ENCODE assay signal across 20 cellular contexts in genomic region chr18:22684268-22684667, GRCh38.
"Had no signal": no experiment of that assay in that cellular context is flagged by ENCODE, and none has a peak within 500 bp of the region (broad histone marks: within the 10 kb centered on the region; RNA-seq: fewer than 3 reads in every experiment).

No MANE protein-coding gene starts in this region.

- H3K4me1 ChIP-seq: psoas muscle, vagina had no signal

- H3K27ac Mint-ChIP-seq: activated CD8-positive, alpha-beta memory T cell treated with anti-CD3 and anti-CD28 coated beads, Interleukin-2, amount 10 ng/mL, durations not matched to agents 7 days and 5 days; activated naive CD8-positive, alpha-beta T cell treated with anti-CD3 and anti-CD28 coated beads for 36 hours; naive thymus-derived CD8-positive, alpha-beta T cell; stimulated activated naive CD8-positive, alpha-beta T cell treated with anti-CD3 and anti-CD28 coated beads, Interleukin-15, Interleukin-2, amounts not matched to agents 100 ng/mL and 50 ng/mL, for 24 hours; T-helper 2 cell treated with Interferon-gamma antibody and Interleukin-4, amounts not matched to agents 5 μg/mL and 100 μg/mL, for 36 hours had no signal

- DNase-seq: activated CD4-positive, alpha-beta T cell treated with anti-CD3 and anti-CD28 coated beads for 1 hour; activated CD4-positive, alpha-beta T cell treated with anti-CD3 and anti-CD28 coated beads, Interleukin-2, amount 50 U/mL, for 48 hours; activated CD8-positive, alpha-beta memory T cell treated with anti-CD3 and anti-CD28 coated beads, Interleukin-2, amount 10 ng/mL, durations not matched to agents 7 days and 5 days; activated gamma-delta T cell treated with Interleukin-2 at 50 U/mL for 16 hours; activated naive CD8-positive, alpha-beta T cell treated with anti-CD3 and anti-CD28 coated beads for 36 hours; activated T-cell treated with anti-CD3 and anti-CD28 coated beads, Interleukin-2, amount 50 U/mL, for 48 hours; effector CD8-positive, alpha-beta T cell; naive thymus-derived CD8-positive, alpha-beta T cell; psoas muscle; stimulated activated CD4-positive, alpha-beta T cell treated with anti-CD3 and anti-CD28 coated beads, Interleukin-4, amount 100 ng/mL, for 1 hour; stimulated activated CD8-positive, alpha-beta memory T cell treated with anti-CD3 and anti-CD28 coated beads, Interleukin-4, amount 100 ng/mL, for 48 hours; SW 1271 had no signal

- ATAC-seq: activated CD8-positive, alpha-beta memory T cell treated with anti-CD3 and anti-CD28 coated beads, Interleukin-2, amount 10 ng/mL, durations not matched to agents 7 days and 5 days; naive thymus-derived CD8-positive, alpha-beta T cell; psoas muscle had no signal

- H3K36me3 Mint-ChIP-seq: activated CD8-positive, alpha-beta memory T cell treated with anti-CD3 and anti-CD28 coated beads, Interleukin-2, amount 10 ng/mL, durations not matched to agents 7 days and 5 days; activated naive CD8-positive, alpha-beta T cell treated with anti-CD3 and anti-CD28 coated beads for 36 hours; naive thymus-derived CD8-positive, alpha-beta T cell had no signal

- H3K4me3 Mint-ChIP-seq: activated CD8-positive, alpha-beta memory T cell treated with anti-CD3 and anti-CD28 coated beads, Interleukin-2, amount 10 ng/mL, durations not matched to agents 7 days and 5 days; activated naive CD8-positive, alpha-beta T cell treated with anti-CD3 and anti-CD28 coated beads for 36 hours; naive thymus-derived CD8-positive, alpha-beta T cell; stimulated activated naive CD8-positive, alpha-beta T cell treated with anti-CD3 and anti-CD28 coated beads, Interleukin-15, Interleukin-2, amounts not matched to agents 100 ng/mL and 50 ng/mL, for 24 hours; T-helper 2 cell treated with Interferon-gamma antibody and Interleukin-4, amounts not matched to agents 5 μg/mL and 100 μg/mL, for 36 hours had no signal

- H3K9me3 ChIP-seq: ascending aorta, psoas muscle, thoracic aorta, vagina had no signal

- H3K27me3 ChIP-seq: ascending aorta, vagina had no signal

- H3K4me3 ChIP-seq: ascending aorta, coronary artery, lung, psoas muscle, thoracic aorta, vagina had no signal

- H3K9me3 Mint-ChIP-seq: stimulated activated naive CD8-positive, alpha-beta T cell treated with anti-CD3 and anti-CD28 coated beads, Interleukin-15, Interleukin-2, amounts not matched to agents 100 ng/mL and 50 ng/mL, for 24 hours; T-helper 2 cell treated with Interferon-gamma antibody and Interleukin-4, amounts not matched to agents 5 μg/mL and 100 μg/mL, for 36 hours had no signal

- FAIRE-seq: keratinocyte had no signal

- H3K27ac ChIP-seq: ascending aorta, coronary artery, psoas muscle, thoracic aorta, vagina had no signal

- H3K36me3 ChIP-seq: ascending aorta, thoracic aorta, vagina had no signal

- H3K4me1 Mint-ChIP-seq: activated CD8-positive, alpha-beta memory T cell treated with anti-CD3 and anti-CD28 coated beads, Interleukin-2, amount 10 ng/mL, durations not matched to agents 7 days and 5 days; activated naive CD8-positive, alpha-beta T cell treated with anti-CD3 and anti-CD28 coated beads for 36 hours; naive thymus-derived CD8-positive, alpha-beta T cell had no signal
